Comparison of ENCODE assay signal across 9 cellular contexts in the genomic region with DNA sequence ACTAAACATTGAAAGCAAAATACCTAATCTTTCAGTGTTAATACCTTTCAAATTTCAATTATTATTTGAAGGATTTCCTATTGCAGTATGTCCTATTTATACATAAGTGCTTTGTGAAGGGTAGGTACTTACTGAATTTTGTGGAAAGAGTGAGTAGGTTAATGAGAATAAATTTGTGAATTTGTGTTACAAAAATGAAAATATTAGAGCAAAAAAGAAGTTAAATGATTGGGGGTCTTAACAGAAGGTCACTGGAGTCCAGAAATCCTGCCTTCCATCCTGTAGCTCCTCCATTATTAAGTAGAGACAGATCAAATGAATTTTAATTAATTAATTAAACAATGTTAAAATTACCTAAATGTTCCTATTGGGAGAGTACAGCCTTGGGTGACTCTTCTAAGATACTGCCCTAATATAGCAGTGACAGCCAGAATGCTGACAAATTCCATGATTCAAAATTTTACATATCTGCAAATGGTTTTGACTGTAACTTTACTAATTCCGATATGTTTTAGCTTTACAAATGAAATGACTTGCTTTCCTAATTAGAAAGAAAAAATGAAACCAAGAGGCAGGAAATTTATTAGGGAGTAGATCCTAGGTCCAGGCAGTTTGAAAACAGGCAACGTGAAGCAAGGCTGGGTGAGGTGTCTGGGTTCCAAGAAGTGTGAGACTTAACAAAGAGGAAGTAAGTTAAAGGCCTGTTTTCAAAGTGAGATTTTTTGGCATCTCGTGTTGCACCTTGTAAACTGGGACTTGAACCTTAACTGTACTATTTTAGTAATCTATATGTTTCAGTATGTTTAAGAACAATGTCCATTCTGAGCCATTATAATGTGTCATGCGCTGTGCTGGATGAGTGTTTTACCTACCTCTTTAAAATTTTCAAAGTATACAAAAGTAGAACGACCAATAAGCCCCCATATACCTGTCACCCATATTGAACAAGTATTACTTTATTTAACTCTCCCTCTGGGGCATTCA. TPM values are rescaled to one million over a fixed set of nuclear protein-coding genes. Genes with fewer than 3 reads are reported as not detected.
DNase-seq lines count a peak whose midpoint lies in the region; ATAC-seq and FAIRE-seq lines count a peak whose summit lies in the region.
"Had no signal": no experiment of that assay in that cellular context is flagged by ENCODE, and none has a peak within 500 bp of the region (broad histone marks: within the 10 kb centered on the region; RNA-seq: fewer than 3 reads in every experiment).

No MANE protein-coding gene starts in this region.

- peak overlapping the region in 3 of 5 donors; percentile 61 to 73 (median 68) for H3K4me3 ChIP-seq in subcutaneous abdominal adipose tissue (ENCODE audit: low read depth in 1 of 5, low read length in 5 of 5)

- H3K27ac Mint-ChIP-seq in activated CD8-positive, alpha-beta T cell treated with anti-CD3 and anti-CD28 coated beads, Interleukin-2, amount 10 ng/mL, durations not matched to agents 7 days and 5 days = peak overlapping the region; percentile 85

- peaks cover 0 to 17% (median 0%) of the 10 kb centered on the region in 5 donors for H3K36me3 ChIP-seq in subcutaneous abdominal adipose tissue (ENCODE audit: control insufficient read depth in 5 of 5, insufficient read depth in 5 of 5, low read length in 5 of 5)

- peaks cover 55% of the 10 kb centered on the region for H3K36me3 Mint-ChIP-seq in activated CD8-positive, alpha-beta T cell treated with anti-CD3 and anti-CD28 coated beads, Interleukin-2, amount 10 ng/mL, durations not matched to agents 7 days and 5 days (ENCODE audit: low read depth)

- H3K4me1 Mint-ChIP-seq in activated CD8-positive, alpha-beta T cell treated with anti-CD3 and anti-CD28 coated beads, Interleukin-2, amount 10 ng/mL, durations not matched to agents 7 days and 5 days (ENCODE audit: low read depth) = peaks cover 73% of the 10 kb centered on the region

- H3K27me3 Mint-ChIP-seq in activated CD8-positive, alpha-beta T cell treated with anti-CD3 and anti-CD28 coated beads, Interleukin-2, amount 10 ng/mL, durations not matched to agents 7 days and 5 days (ENCODE audit: low read depth) = no peaks in the 10 kb centered on the region

- no peak for FAIRE-seq in RCC 7860 (lab: Jason Lieb, UNC)

- CTCF ChIA-PET in activated CD8-positive, alpha-beta T cell treated with anti-CD3 and anti-CD28 coated beads, Interleukin-2, amount 10 ng/mL, durations not matched to agents 7 days and 5 days (lab: Charles Lee) = no interaction called here

- peak overlapping the region in 1 of 5 donors; percentile 22 for H3K9ac ChIP-seq in subcutaneous abdominal adipose tissue (ENCODE audit: low read length in 5 of 5)

- H3K4me1 ChIP-seq in subcutaneous abdominal adipose tissue (ENCODE audit: control insufficient read depth in 5 of 5, insufficient read depth in 5 of 5, low read length in 5 of 5) = peaks cover 8 to 41% (median 37%) of the 10 kb centered on the region in 5 donors

- peak overlapping the region; percentile 90 for H3K4me3 Mint-ChIP-seq in activated CD8-positive, alpha-beta T cell treated with anti-CD3 and anti-CD28 coated beads, Interleukin-2, amount 10 ng/mL, durations not matched to agents 7 days and 5 days

- POLR2A ChIA-PET in activated CD8-positive, alpha-beta T cell treated with anti-CD3 and anti-CD28 coated beads, Interleukin-2, amount 10 ng/mL, durations not matched to agents 7 days and 5 days (lab: Charles Lee) = interaction anchor here (1.0 to 1.3 kb wide), 2 partner anchors 302 kb away, joined by 5 to 6 read pairs; partner anchors contain the start of gene HBP1

- no peaks in the 10 kb centered on the region for H3K27me3 ChIP-seq in subcutaneous abdominal adipose tissue (ENCODE audit: control insufficient read depth in 5 of 5, insufficient read depth in 4 of 5, low read length in 5 of 5)

- peak overlapping the region; percentile 15 for H3K27ac ChIP-seq in subcutaneous abdominal adipose tissue (ENCODE audit: low read depth, low read length)

- H3K9me3 ChIP-seq in subcutaneous abdominal adipose tissue (ENCODE audit: control insufficient read depth in 5 of 5, low read length in 5 of 5) = peaks cover 0 to 7% (median 0%) of the 10 kb centered on the region in 5 donors

- no peaks in the 10 kb centered on the region for H3K9me3 Mint-ChIP-seq in activated CD8-positive, alpha-beta T cell treated with anti-CD3 and anti-CD28 coated beads, Interleukin-2, amount 10 ng/mL, durations not matched to agents 7 days and 5 days (ENCODE audit: insufficient read depth)

- ATAC-seq in HG03108 (IDR thresholded peaks at IDR 0.05; ENCODE audit: unreplicated experiment) = peak; percentile 34
- ATAC-seq in activated CD8-positive, alpha-beta T cell treated with anti-CD3 and anti-CD28 coated beads, Interleukin-2, amount 10 ng/mL, durations not matched to agents 7 days and 5 days = no peak

- peak; percentile 63 for DNase-seq in activated effector memory CD4-positive, alpha-beta T cell treated with anti-CD3 and anti-CD28 coated beads, Interleukin-2, amount 50 U/mL, for 16 hours
- DNase-seq in activated effector memory CD4-positive, alpha-beta T cell treated with Interleukin-2 at 50 U/mL for 16 hours = no peak
- DNase-seq in activated CD8-positive, alpha-beta T cell treated with anti-CD3 and anti-CD28 coated beads, Interleukin-2, amount 10 ng/mL, durations not matched to agents 7 days and 5 days = no peak
- DNase-seq in DMS 273 treated with DMSO at 0.1 percent for 48 hours (lab: John Stamatoyannopoulos, UW) = no peak
- DNase-seq in NCI-H82 (lab: John Stamatoyannopoulos, UW) = no peak
- DNase-seq in RCC 7860 (ENCODE audit: low spot score) = no peak
- DNase-seq: foreskin melanocyte had no signal

RNA-seq across cellular contexts. Expression of gene PIK3CG, which starts 1.5 kb away (rescaled TPM):
- 10 to 100 TPM; 53.1 to 55.6 TPM for total RNA-seq in activated CD8-positive, alpha-beta T cell treated with anti-CD3 and anti-CD28 coated beads, Interleukin-2, amount 10 ng/mL, durations not matched to agents 7 days and 5 days
